ENCODE assay signal across 17 cellular contexts in the genomic region with DNA sequence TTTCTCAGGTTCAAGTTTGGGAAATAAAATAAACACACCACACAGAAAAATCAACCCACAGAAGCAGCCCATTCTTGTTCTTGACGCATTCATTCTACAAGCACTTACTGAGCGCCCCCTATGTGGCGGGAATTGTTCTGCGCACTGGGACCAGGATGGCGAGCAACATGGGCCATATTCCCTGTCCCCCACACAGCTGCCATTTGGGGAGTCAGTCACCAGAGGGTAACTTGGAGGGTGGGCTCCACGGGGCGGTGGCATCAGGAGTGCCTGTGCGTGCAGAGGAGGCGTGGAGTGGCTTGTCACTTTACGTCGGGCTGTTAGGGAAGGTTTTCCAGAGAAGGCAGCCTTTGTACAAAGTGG.
DNase-seq lines count a peak whose midpoint lies in the region; ATAC-seq and TF ChIP-seq lines count a peak whose summit lies in the region.
"Had no signal": no experiment of that assay in that cellular context is flagged by ENCODE, and none has a peak within 500 bp of the region (broad histone marks: within the 10 kb centered on the region; RNA-seq: fewer than 3 reads in every experiment).

No MANE protein-coding gene starts in this region.

- POLR2A ChIA-PET in SK-N-SH (lab: Yijun Ruan, JAX): no interaction called here
- POLR2A ChIA-PET in CD4-positive, alpha-beta memory T cell (lab: Charles Lee; ENCODE audit: partially characterized antibody): no interaction called here

- CTCF ChIA-PET in SK-N-SH (lab: Yijun Ruan, JAX): interaction anchor here (0.6 to 4.4 kb wide), 4 partner anchors 64 to 421 kb away, joined by 3 to 41 read pairs (median 3); no protein-coding TSS in a partner anchor
- CTCF ChIA-PET in CD4-positive, alpha-beta memory T cell (lab: Charles Lee; ENCODE audit: partially characterized antibody): no interaction called here

- WGBS in SK-N-SH (ENCODE audit: low lambda C conversion rate): 76% methylated on average over 7 of the region's 11 CpGs
- 92% methylated on average over 11 of the region's 11 CpGs for WGBS in esophagus muscularis mucosa
- 75% methylated on average over 11 of the region's 11 CpGs for WGBS in smooth muscle cell (ENCODE audit: low lambda C conversion rate)

- H3K4me3 Mint-ChIP-seq in CD4-positive, alpha-beta memory T cell: no peak overlapping the region
- H3K4me3 Mint-ChIP-seq: activated naive CD4-positive, alpha-beta T cell treated with anti-CD3 and anti-CD28 coated beads for 36 hours; stimulated activated naive B cell treated with anti-CD40 and anti-IgM and Interleukin-4, amounts not matched to agents 10 μg/mL and 1 μg/mL and 100 μg/mL, for 72 hours had no signal

- H3K9ac ChIP-seq in SK-N-SH: no peak overlapping the region
- no peak overlapping the region for H3K9ac ChIP-seq in OCI-LY1 (ENCODE audit: low read length)
- H3K9ac ChIP-seq in smooth muscle cell (ENCODE audit: low read depth): no peak overlapping the region

- H2AFZ ChIP-seq in SK-N-SH (ENCODE audit: low read depth) (no peak overlapping the region), OCI-LY1 (ENCODE audit: low read length) (no peak overlapping the region), smooth muscle cell (ENCODE audit: low read depth) (no peak overlapping the region)

- H3K9me2 ChIP-seq in SK-N-SH: no peaks in the 10 kb centered on the region
- no peaks in the 10 kb centered on the region for H3K9me2 ChIP-seq in OCI-LY1 (ENCODE audit: low read depth, low read length)

- H3K27me3 ChIP-seq in SK-N-SH (ENCODE audit: insufficient read depth): no peaks in the 10 kb centered on the region
- no peaks in the 10 kb centered on the region for H3K27me3 ChIP-seq in OCI-LY1 (ENCODE audit: insufficient read depth, low read length)
- H3K27me3 ChIP-seq in esophagus muscularis mucosa: peaks cover 0 to 21% (median 0%) of the 10 kb centered on the region in 4 donors
- H3K27me3 ChIP-seq in smooth muscle cell (ENCODE audit: low read depth): peaks cover 29% of the 10 kb centered on the region
- H3K27me3 ChIP-seq in CD4-positive, alpha-beta memory T cell (ENCODE audit: insufficient read depth, low read length): no peaks in the 10 kb centered on the region

- TF ChIP-seq EP300 in SK-N-SH (IDR thresholded peaks at IDR 0.05; ENCODE audit: borderline replicate concordance in 1 of 2, low read depth in 1 of 2, low read length in 1 of 2) (no peak), esophagus muscularis mucosa (IDR thresholded peaks at IDR 0.05) (no peak)

- no peaks in the 10 kb centered on the region for H3K36me3 ChIP-seq in SK-N-SH (replicated peaks in 1 of 2; ENCODE audit: control insufficient read depth in 1 of 2, insufficient read depth in 2 of 2, low read length in 1 of 2)
- H3K36me3 ChIP-seq in OCI-LY1 (ENCODE audit: insufficient read depth, low read length): no peaks in the 10 kb centered on the region
- no peaks in the 10 kb centered on the region for H3K36me3 ChIP-seq in esophagus muscularis mucosa
- no peaks in the 10 kb centered on the region for H3K36me3 ChIP-seq in smooth muscle cell (ENCODE audit: low read depth)
- H3K36me3 ChIP-seq in CD4-positive, alpha-beta memory T cell (ENCODE audit: insufficient read depth, low read length): no peaks in the 10 kb centered on the region
- H3K36me3 ChIP-seq: neutrophil had no signal

- DNase-seq in SK-N-SH (no peak), esophagus muscularis mucosa (ENCODE audit: extremely low spot score) (peak; percentile 55), smooth muscle cell (lab: John Stamatoyannopoulos, UW; ENCODE audit: unreplicated experiment) (no peak), dermis blood vessel endothelial cell (no peak), HuH-7.5 (ENCODE audit: low spot score) (no peak)
- no peak for DNase-seq in CD4-positive, alpha-beta memory T cell
- DNase-seq: ACHN; activated naive CD4-positive, alpha-beta T cell treated with anti-CD3 and anti-CD28 coated beads for 36 hours; anterior cingulate cortex; DMS79; midbrain; NCI-H1436; NCI-H82; stimulated activated naive B cell treated with anti-CD40 and anti-IgM and Interleukin-4, amounts not matched to agents 10 μg/mL and 1 μg/mL and 100 μg/mL, for 72 hours had no signal

- TF ChIP-seq CTCF in SK-N-SH (IDR thresholded peaks at IDR 0.05) (0 out of 2 replicates have a peak, but pooled peaks have one; percentile 9), OCI-LY1 (IDR thresholded peaks at IDR 0.05; ENCODE audit: low read length) (peak; percentile 27; the same call in 1 of the 2 replicates), esophagus muscularis mucosa (IDR thresholded peaks at IDR 0.05) (no peak), smooth muscle cell (IDR thresholded peaks at IDR 0.05; ENCODE audit: borderline replicate concordance, insufficient read depth, poor library complexity, severe bottlenecking) (peak; percentile 17)

- H3K4me1 ChIP-seq in SK-N-SH (ENCODE audit: control insufficient read depth in 1 of 2, insufficient read depth in 2 of 2, low read depth in 1 of 2, low read length in 1 of 2) (no peaks in the 10 kb centered on the region; a peak in 1 of 4 replicates), OCI-LY1 (ENCODE audit: insufficient read depth, low read length, severe bottlenecking) (no peaks in the 10 kb centered on the region), esophagus muscularis mucosa (peaks cover 0 to 5% (median 2%) of the 10 kb centered on the region in 4 donors), smooth muscle cell (ENCODE audit: low read depth) (no peaks in the 10 kb centered on the region)
- H3K4me1 ChIP-seq in CD4-positive, alpha-beta memory T cell (ENCODE audit: insufficient read depth, low read length): no peaks in the 10 kb centered on the region

- no peaks in the 10 kb centered on the region for H3K36me3 Mint-ChIP-seq in CD4-positive, alpha-beta memory T cell
- H3K36me3 Mint-ChIP-seq: stimulated activated naive B cell treated with anti-CD40 and anti-IgM and Interleukin-4, amounts not matched to agents 10 μg/mL and 1 μg/mL and 100 μg/mL, for 72 hours had no signal

- no peak overlapping the region for H3K27ac ChIP-seq in SK-N-SH (ENCODE audit: low read depth in 2 of 2, low read length in 1 of 2)
- no peak overlapping the region for H3K27ac ChIP-seq in OCI-LY1 (ENCODE audit: low read depth, low read length, poor library complexity, severe bottlenecking)
- H3K27ac ChIP-seq in esophagus muscularis mucosa (replicated peaks in 1 of 4): no peak overlapping the region
- no peak overlapping the region for H3K27ac ChIP-seq in smooth muscle cell (ENCODE audit: low read depth)
- H3K27ac ChIP-seq in CD4-positive, alpha-beta memory T cell (ENCODE audit: low read depth, low read length): no peak overlapping the region
- H3K27ac ChIP-seq: neutrophil had no signal

- TF ChIP-seq RAD21 in SK-N-SH (IDR thresholded peaks at IDR 0.05; ENCODE audit: low read length): no peak

- H4K20me1 ChIP-seq in SK-N-SH (ENCODE audit: insufficient read depth): no peaks in the 10 kb centered on the region
- H4K20me1 ChIP-seq in OCI-LY1 (ENCODE audit: insufficient read depth, low read length): no peaks in the 10 kb centered on the region
- H4K20me1 ChIP-seq in smooth muscle cell (ENCODE audit: low read depth): no peaks in the 10 kb centered on the region

- intact Hi-C loops in esophagus muscularis mucosa (cut with DNase I): loop anchor here (5.0 kb wide), 1 partner anchor 116 kb away; no protein-coding TSS in a partner anchor
- intact Hi-C loops in CD4-positive, alpha-beta memory T cell (cut with micrococcal nuclease): no loop called here

- H3F3A ChIP-seq in SK-N-SH (replicated peaks; ENCODE audit: insufficient read depth) (no peaks in the 10 kb centered on the region), OCI-LY1 (ENCODE audit: insufficient read depth, low read length) (no peaks in the 10 kb centered on the region), smooth muscle cell (ENCODE audit: low read depth) (no peaks in the 10 kb centered on the region)

- H3K27me3 Mint-ChIP-seq in CD4-positive, alpha-beta memory T cell: peaks cover 39 to 42% of the 10 kb centered on the region in 2 donors

- H3K79me2 ChIP-seq in SK-N-SH (ENCODE audit: insufficient read depth) (no peaks in the 10 kb centered on the region), OCI-LY1 (ENCODE audit: insufficient read depth, low read length) (no peaks in the 10 kb centered on the region), smooth muscle cell (ENCODE audit: low read depth) (no peaks in the 10 kb centered on the region)

- no peak for TF ChIP-seq POLR2A in esophagus muscularis mucosa (IDR thresholded peaks at IDR 0.05; ENCODE audit: low read depth)

- H3K27ac Mint-ChIP-seq in CD4-positive, alpha-beta memory T cell: no peak overlapping the region
- H3K27ac Mint-ChIP-seq: activated naive CD4-positive, alpha-beta T cell treated with anti-CD3 and anti-CD28 coated beads for 36 hours; stimulated activated naive B cell treated with anti-CD40 and anti-IgM and Interleukin-4, amounts not matched to agents 10 μg/mL and 1 μg/mL and 100 μg/mL, for 72 hours had no signal

- H3K4me2 ChIP-seq in SK-N-SH (no peak overlapping the region), OCI-LY1 (ENCODE audit: low read length) (no peak overlapping the region), smooth muscle cell (peak overlapping the region; percentile 8)

- H3K9me3 Mint-ChIP-seq in CD4-positive, alpha-beta memory T cell: peaks cover 0 to 2% (median 0%) of the 10 kb centered on the region in 8 donors
- H3K9me3 Mint-ChIP-seq: activated naive CD4-positive, alpha-beta T cell treated with anti-CD3 and anti-CD28 coated beads for 36 hours; stimulated activated naive B cell treated with anti-CD40 and anti-IgM and Interleukin-4, amounts not matched to agents 10 μg/mL and 1 μg/mL and 100 μg/mL, for 72 hours had no signal

- no peaks in the 10 kb centered on the region; the same call in 1 of the 2 replicates for H3K9me3 ChIP-seq in SK-N-SH
- H3K9me3 ChIP-seq in OCI-LY1 (ENCODE audit: low read length): no peaks in the 10 kb centered on the region
- H3K9me3 ChIP-seq in esophagus muscularis mucosa: no peaks in the 10 kb centered on the region
- H3K9me3 ChIP-seq in smooth muscle cell (replicated peaks; ENCODE audit: low read depth): no peaks in the 10 kb centered on the region
- H3K9me3 ChIP-seq in CD4-positive, alpha-beta memory T cell (ENCODE audit: control insufficient read depth in 1 of 2, low read length in 2 of 2): no peaks in the 10 kb centered on the region
- H3K9me3 ChIP-seq: neutrophil had no signal

- ATAC-seq in SK-N-SH treated with all-trans-retinoic acid at 6 μM for 48 hours: no peak
- ATAC-seq: stimulated activated naive B cell treated with anti-CD40 and anti-IgM and Interleukin-4, amounts not matched to agents 10 μg/mL and 1 μg/mL and 100 μg/mL, for 72 hours had no signal

- peaks cover 4 to 12% (median 6%) of the 10 kb centered on the region in 4 donors for H3K4me1 Mint-ChIP-seq in CD4-positive, alpha-beta memory T cell

- H3K4me3 ChIP-seq in SK-N-SH (ENCODE audit: low read depth in 2 of 2, low read length in 1 of 2): no peak overlapping the region
- no peak overlapping the region for H3K4me3 ChIP-seq in OCI-LY1 (ENCODE audit: low read depth, low read length, poor library complexity, severe bottlenecking)
- no peak overlapping the region for H3K4me3 ChIP-seq in esophagus muscularis mucosa
- H3K4me3 ChIP-seq in smooth muscle cell: no peak overlapping the region
- H3K4me3 ChIP-seq in CD4-positive, alpha-beta memory T cell (ENCODE audit: low read length in 2 of 2): no peak overlapping the region

TF ChIP-seq in SK-N-SH treated with all-trans-retinoic acid at 6 μM for 48 hours, 23 proteins besides CTCF, POLR2A, EP300 and RAD21 (continues in another document):
- TF ChIP-seq ZNF70 (CRISPR knock-in tag; IDR thresholded peaks at IDR 0.05) (no peak), GLIS3 (CRISPR knock-in tag; IDR thresholded peaks at IDR 0.05) (no peak)

Comparison
In these comparisons a context has a peak if more than half of its experiments do, and no peak if none do; other contexts are left out.
1. CTCF ChIP-seq: peak in SK-N-SH (single experiment), OCI-LY1 (single experiment) and smooth muscle cell (single experiment); none in esophagus muscularis mucosa (0 of 3).